In genomic region chr9:88651682-88652633, GRCh38 we compare ENCODE assay signal across 1 cellular context.
TF ChIP-seq lines count a peak whose summit lies in the region.

No MANE protein-coding gene starts in this region.

TF ChIP-seq in HepG2, 621 proteins besides CTCF, POLR2A, EP300 and RAD21 (continued from another document):
- no peak for TF ChIP-seq ZBTB40 (IDR thresholded peaks at IDR 0.05)
- no peak for TF ChIP-seq ZBTB40 (CRISPR knock-in tag; IDR thresholded peaks at IDR 0.05)
- TF ChIP-seq ZNF589 (CRISPR knock-in tag; conservative IDR thresholded peaks at IDR 0.05) = no peak
- no peak for TF ChIP-seq ZNF746 (CRISPR knock-in tag; IDR thresholded peaks at IDR 0.05)
- TF ChIP-seq MEF2D (CRISPR knock-in tag; IDR thresholded peaks at IDR 0.05) = no peak
- no peak for TF ChIP-seq TFE3 (CRISPR knock-in tag; IDR thresholded peaks at IDR 0.05)
- TF ChIP-seq ZNF782 (CRISPR knock-in tag; IDR thresholded peaks at IDR 0.05; ENCODE audit: borderline replicate concordance) = no peak
- no peak for TF ChIP-seq ZFAT (CRISPR knock-in tag; conservative IDR thresholded peaks at IDR 0.05)
- no peak for TF ChIP-seq ZNF83 (CRISPR knock-in tag; IDR thresholded peaks at IDR 0.05; ENCODE audit: borderline replicate concordance)
- TF ChIP-seq RERE (CRISPR knock-in tag; IDR thresholded peaks at IDR 0.05; ENCODE audit: low read depth) = no peak
- TF ChIP-seq SAFB2 (CRISPR knock-in tag; IDR thresholded peaks at IDR 0.05; ENCODE audit: borderline replicate concordance, low read depth) = no peak
- no peak for TF ChIP-seq ZNF431 (CRISPR knock-in tag; IDR thresholded peaks at IDR 0.05; ENCODE audit: borderline replicate concordance, low read depth)
TF ChIP-seq in HepG2: peak in this region for 0.
